24 cellular contexts compared by ENCODE assay signal in genomic region chr2:150672311-150672710, GRCh38.
"Had no signal": no experiment of that assay in that cellular context is flagged by ENCODE, and none has a peak within 500 bp of the region (broad histone marks: within the 10 kb centered on the region; RNA-seq: fewer than 3 reads in every experiment).

No MANE protein-coding gene starts in this region.

- H3K79me2 ChIP-seq: parathyroid adenoma had no signal

- FAIRE-seq: kidney had no signal

- H2AFZ ChIP-seq: neural progenitor cell, parathyroid adenoma had no signal

- H3K4me2 ChIP-seq: neural progenitor cell, smooth muscle cell had no signal

- H3K27me3 Mint-ChIP-seq: effector memory CD8-positive, alpha-beta T cell; progenitor cell of endocrine pancreas; stimulated activated naive CD8-positive, alpha-beta T cell treated with anti-CD3 and anti-CD28 coated beads, Interleukin-15, amount 100 ng/mL, for 72 hours had no signal

- H3K27ac Mint-ChIP-seq: effector memory CD8-positive, alpha-beta T cell; naive thymus-derived CD4-positive, alpha-beta T cell; nephron; neural progenitor cell; progenitor cell of endocrine pancreas; stimulated activated naive CD8-positive, alpha-beta T cell treated with anti-CD3 and anti-CD28 coated beads, Interleukin-15, amount 100 ng/mL, for 72 hours had no signal

- H3K4me3 ChIP-seq: esophagus squamous epithelium, left lung, neural progenitor cell, smooth muscle cell, suprapubic skin, transverse colon, upper lobe of right lung, uterus had no signal

- H3K36me3 Mint-ChIP-seq: naive thymus-derived CD4-positive, alpha-beta T cell; neural progenitor cell had no signal

- H3K4me3 Mint-ChIP-seq: effector memory CD8-positive, alpha-beta T cell; naive thymus-derived CD4-positive, alpha-beta T cell; nephron; neural progenitor cell; stimulated activated naive CD8-positive, alpha-beta T cell treated with anti-CD3 and anti-CD28 coated beads, Interleukin-15, amount 100 ng/mL, for 72 hours had no signal

- H3K4me1 ChIP-seq: esophagus squamous epithelium, left lung, neural progenitor cell, parathyroid adenoma, suprapubic skin, transverse colon, upper lobe of right lung, uterus had no signal

- H3K36me3 ChIP-seq: esophagus squamous epithelium, left lung, neural progenitor cell, suprapubic skin, transverse colon, upper lobe of right lung, uterus had no signal

- DNase-seq: cortex of kidney; effector memory CD8-positive, alpha-beta T cell; erythroblast; esophagus squamous epithelium; kidney; left lung; mesendoderm; midbrain; naive thymus-derived CD4-positive, alpha-beta T cell; stimulated activated CD4-positive, alpha-beta T cell treated with anti-CD3 and anti-CD28 coated beads, Interleukin-12 subunit alpha, Interleukin-12 subunit beta, amount 100 ng/mL, for 4 hours; stimulated activated CD4-positive, alpha-beta T cell treated with anti-CD3 and anti-CD28 coated beads, Interleukin-1b, Interleukin-23, amount 100 ng/mL, for 48 hours; stimulated activated CD4-positive, alpha-beta T cell treated with anti-CD3 and anti-CD28 coated beads, Interleukin-4, amount 100 ng/mL, for 1 hour; stimulated activated CD8-positive, alpha-beta memory T cell treated with anti-CD3 and anti-CD28 coated beads, Interleukin-4, amount 100 ng/mL, for 48 hours; stimulated activated naive CD4-positive, alpha-beta T cell; stimulated activated naive CD8-positive, alpha-beta T cell treated with anti-CD3 and anti-CD28 coated beads, Interleukin-15, amount 100 ng/mL, for 72 hours; transverse colon; upper lobe of right lung; uterus had no signal

- H3K9ac ChIP-seq: neural progenitor cell, parathyroid adenoma had no signal

- H3K4me1 Mint-ChIP-seq: naive thymus-derived CD4-positive, alpha-beta T cell; nephron; stimulated activated naive CD8-positive, alpha-beta T cell treated with anti-CD3 and anti-CD28 coated beads, Interleukin-15, amount 100 ng/mL, for 72 hours had no signal

- H3K27me3 ChIP-seq: esophagus squamous epithelium, left lung, neural progenitor cell, suprapubic skin, transverse colon, upper lobe of right lung, uterus had no signal

- H3K9me3 ChIP-seq: esophagus squamous epithelium, left lung, suprapubic skin, upper lobe of right lung, uterus had no signal

- H3K27ac ChIP-seq: esophagus squamous epithelium, left lung, neural progenitor cell, parathyroid adenoma, suprapubic skin, transverse colon, upper lobe of right lung, uterus had no signal
